ENCODE assay signal across 1 cellular context in the genomic region with DNA sequence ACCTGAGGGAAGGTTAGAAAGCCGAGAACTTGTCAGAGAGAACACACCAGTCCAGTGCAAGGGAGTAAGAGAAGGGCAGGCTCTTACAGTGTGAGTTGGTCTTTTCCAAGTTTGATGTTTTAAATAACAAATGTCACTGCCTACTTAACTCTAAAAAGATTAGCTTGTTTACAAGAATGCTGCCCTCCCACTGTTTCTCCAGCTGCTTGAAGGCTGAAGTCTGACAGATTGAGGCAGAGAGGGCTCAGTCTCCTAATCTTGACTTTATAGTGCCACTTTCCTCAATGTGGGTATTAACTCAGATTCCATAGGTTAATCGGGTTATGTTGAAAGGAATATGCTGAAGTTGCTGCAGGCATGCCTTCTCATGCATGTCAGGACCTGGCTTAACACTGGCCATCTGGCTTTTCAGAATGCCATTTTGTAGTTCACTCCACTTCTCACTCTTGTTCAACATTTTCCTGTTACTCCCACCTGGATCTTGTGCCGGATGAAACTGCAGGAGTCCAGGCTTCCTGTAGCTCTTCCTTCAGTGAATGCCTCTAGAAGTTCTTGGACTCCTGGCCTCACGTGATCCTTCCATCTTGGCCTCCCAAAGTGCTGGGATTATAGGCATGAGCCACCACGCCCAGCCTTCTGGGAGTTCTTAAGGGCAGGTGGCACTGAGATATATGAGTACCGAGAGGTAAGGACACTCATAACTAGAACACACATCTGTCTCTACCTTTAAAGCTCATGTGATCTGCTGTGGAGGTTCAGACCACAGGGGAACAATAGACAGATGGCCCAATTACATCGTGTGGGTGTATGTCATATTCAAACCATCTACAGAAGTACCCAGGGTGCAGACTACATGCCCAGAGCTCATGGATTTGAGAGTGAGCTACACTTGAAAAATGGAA.
TF ChIP-seq lines count a peak whose summit lies in the region.

No MANE protein-coding gene starts in this region.

TF ChIP-seq in GM12878, 131 proteins besides CTCF, POLR2A, EP300 and RAD21 (continued from another document and continues in another):
- TF ChIP-seq, protein P1, sequence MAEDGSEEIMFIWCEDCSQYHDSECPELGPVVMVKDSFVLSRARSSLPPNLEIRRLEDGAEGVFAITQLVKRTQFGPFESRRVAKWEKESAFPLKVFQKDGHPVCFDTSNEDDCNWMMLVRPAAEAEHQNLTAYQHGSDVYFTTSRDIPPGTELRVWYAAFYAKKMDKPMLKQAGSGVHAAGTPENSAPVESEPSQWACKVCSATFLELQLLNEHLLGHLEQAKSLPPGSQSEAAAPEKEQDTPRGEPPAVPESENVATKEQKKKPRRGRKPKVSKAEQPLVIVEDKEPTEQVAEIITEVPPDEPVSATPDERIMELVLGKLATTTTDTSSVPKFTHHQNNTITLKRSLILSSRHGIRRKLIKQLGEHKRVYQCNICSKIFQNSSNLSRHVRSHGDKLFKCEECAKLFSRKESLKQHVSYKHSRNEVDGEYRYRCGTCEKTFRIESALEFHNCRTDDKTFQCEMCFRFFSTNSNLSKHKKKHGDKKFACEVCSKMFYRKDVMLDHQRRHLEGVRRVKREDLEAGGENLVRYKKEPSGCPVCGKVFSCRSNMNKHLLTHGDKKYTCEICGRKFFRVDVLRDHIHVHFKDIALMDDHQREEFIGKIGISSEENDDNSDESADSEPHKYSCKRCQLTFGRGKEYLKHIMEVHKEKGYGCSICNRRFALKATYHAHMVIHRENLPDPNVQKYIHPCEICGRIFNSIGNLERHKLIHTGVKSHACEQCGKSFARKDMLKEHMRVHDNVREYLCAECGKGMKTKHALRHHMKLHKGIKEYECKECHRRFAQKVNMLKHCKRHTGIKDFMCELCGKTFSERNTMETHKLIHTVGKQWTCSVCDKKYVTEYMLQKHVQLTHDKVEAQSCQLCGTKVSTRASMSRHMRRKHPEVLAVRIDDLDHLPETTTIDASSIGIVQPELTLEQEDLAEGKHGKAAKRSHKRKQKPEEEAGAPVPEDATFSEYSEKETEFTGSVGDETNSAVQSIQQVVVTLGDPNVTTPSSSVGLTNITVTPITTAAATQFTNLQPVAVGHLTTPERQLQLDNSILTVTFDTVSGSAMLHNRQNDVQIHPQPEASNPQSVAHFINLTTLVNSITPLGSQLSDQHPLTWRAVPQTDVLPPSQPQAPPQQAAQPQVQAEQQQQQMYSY (CRISPR knock-in tag; IDR thresholded peaks at IDR 0.05), result peak; percentile 67
- TF ChIP-seq WRNIP1 (IDR thresholded peaks at IDR 0.05; ENCODE audit: borderline replicate concordance, low read depth, low read length), result no peak
- TF ChIP-seq ZNF622 (IDR thresholded peaks at IDR 0.05), result no peak
- TF ChIP-seq RUNX3 (IDR thresholded peaks at IDR 0.05; ENCODE audit: low read length), result peak; percentile 97
- no peak for TF ChIP-seq SMC3 (IDR thresholded peaks at IDR 0.05; ENCODE audit: borderline replicate concordance, low read length)
- TF ChIP-seq, protein P2, sequence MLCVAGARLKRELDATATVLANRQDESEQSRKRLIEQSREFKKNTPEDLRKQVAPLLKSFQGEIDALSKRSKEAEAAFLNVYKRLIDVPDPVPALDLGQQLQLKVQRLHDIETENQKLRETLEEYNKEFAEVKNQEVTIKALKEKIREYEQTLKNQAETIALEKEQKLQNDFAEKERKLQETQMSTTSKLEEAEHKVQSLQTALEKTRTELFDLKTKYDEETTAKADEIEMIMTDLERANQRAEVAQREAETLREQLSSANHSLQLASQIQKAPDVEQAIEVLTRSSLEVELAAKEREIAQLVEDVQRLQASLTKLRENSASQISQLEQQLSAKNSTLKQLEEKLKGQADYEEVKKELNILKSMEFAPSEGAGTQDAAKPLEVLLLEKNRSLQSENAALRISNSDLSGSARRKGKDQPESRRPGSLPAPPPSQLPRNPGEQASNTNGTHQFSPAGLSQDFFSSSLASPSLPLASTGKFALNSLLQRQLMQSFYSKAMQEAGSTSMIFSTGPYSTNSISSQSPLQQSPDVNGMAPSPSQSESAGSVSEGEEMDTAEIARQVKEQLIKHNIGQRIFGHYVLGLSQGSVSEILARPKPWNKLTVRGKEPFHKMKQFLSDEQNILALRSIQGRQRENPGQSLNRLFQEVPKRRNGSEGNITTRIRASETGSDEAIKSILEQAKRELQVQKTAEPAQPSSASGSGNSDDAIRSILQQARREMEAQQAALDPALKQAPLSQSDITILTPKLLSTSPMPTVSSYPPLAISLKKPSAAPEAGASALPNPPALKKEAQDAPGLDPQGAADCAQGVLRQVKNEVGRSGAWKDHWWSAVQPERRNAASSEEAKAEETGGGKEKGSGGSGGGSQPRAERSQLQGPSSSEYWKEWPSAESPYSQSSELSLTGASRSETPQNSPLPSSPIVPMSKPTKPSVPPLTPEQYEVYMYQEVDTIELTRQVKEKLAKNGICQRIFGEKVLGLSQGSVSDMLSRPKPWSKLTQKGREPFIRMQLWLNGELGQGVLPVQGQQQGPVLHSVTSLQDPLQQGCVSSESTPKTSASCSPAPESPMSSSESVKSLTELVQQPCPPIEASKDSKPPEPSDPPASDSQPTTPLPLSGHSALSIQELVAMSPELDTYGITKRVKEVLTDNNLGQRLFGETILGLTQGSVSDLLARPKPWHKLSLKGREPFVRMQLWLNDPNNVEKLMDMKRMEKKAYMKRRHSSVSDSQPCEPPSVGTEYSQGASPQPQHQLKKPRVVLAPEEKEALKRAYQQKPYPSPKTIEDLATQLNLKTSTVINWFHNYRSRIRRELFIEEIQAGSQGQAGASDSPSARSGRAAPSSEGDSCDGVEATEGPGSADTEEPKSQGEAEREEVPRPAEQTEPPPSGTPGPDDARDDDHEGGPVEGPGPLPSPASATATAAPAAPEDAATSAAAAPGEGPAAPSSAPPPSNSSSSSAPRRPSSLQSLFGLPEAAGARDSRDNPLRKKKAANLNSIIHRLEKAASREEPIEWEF (IDR thresholded peaks at IDR 0.05; ENCODE audit: insufficient replicate concordance, low read depth, low read length), result no peak
- peak; percentile 60 for TF ChIP-seq POLR2AphosphoS5 (IDR thresholded peaks at IDR 0.05; ENCODE audit: low read length)
- TF ChIP-seq GATAD2B (conservative IDR thresholded peaks at IDR 0.05; ENCODE audit: low read depth), result peak; percentile 90
- peak; percentile 96 for TF ChIP-seq SKIL (IDR thresholded peaks at IDR 0.05; ENCODE audit: low read depth, poor library complexity, severe bottlenecking)
- peak; percentile 60 for TF ChIP-seq USF2 (IDR thresholded peaks at IDR 0.05; ENCODE audit: borderline replicate concordance, low read depth, low read length)
- no peak for TF ChIP-seq SUPT20H (IDR thresholded peaks at IDR 0.05; ENCODE audit: borderline replicate concordance, control insufficient read depth, low read depth, low read length)
- TF ChIP-seq BCLAF1 (IDR thresholded peaks at IDR 0.05), result no peak
- peak; percentile 97 to 98 for TF ChIP-seq BHLHE40 (IDR thresholded peaks at IDR 0.05; ENCODE audit: borderline replicate concordance in 1 of 2, low read depth in 2 of 2, low read length in 1 of 2)
- TF ChIP-seq ATF2 (IDR thresholded peaks at IDR 0.05; ENCODE audit: low read length), result peak; percentile 96
- no peak for TF ChIP-seq STAT3 (IDR thresholded peaks at IDR 0.05; ENCODE audit: low read depth, low read length)
- no peak for TF ChIP-seq SUZ12 (IDR thresholded peaks at IDR 0.05; ENCODE audit: unreplicated experiment)
- TF ChIP-seq POU2F2 (IDR thresholded peaks at IDR 0.05; ENCODE audit: borderline replicate concordance, low read depth, low read length), result peak; percentile 80; the same call in 2 of the 3 replicates
- TF ChIP-seq, protein P3, sequence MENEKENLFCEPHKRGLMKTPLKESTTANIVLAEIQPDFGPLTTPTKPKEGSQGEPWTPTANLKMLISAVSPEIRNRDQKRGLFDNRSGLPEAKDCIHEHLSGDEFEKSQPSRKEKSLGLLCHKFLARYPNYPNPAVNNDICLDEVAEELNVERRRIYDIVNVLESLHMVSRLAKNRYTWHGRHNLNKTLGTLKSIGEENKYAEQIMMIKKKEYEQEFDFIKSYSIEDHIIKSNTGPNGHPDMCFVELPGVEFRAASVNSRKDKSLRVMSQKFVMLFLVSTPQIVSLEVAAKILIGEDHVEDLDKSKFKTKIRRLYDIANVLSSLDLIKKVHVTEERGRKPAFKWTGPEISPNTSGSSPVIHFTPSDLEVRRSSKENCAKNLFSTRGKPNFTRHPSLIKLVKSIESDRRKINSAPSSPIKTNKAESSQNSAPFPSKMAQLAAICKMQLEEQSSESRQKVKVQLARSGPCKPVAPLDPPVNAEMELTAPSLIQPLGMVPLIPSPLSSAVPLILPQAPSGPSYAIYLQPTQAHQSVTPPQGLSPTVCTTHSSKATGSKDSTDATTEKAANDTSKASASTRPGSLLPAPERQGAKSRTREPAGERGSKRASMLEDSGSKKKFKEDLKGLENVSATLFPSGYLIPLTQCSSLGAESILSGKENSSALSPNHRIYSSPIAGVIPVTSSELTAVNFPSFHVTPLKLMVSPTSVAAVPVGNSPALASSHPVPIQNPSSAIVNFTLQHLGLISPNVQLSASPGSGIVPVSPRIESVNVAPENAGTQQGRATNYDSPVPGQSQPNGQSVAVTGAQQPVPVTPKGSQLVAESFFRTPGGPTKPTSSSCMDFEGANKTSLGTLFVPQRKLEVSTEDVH (IDR thresholded peaks at IDR 0.05; ENCODE audit: low read depth, partially characterized antibody), result peak; percentile 50
- peak in 1 of 2 experiments; percentile 78; a peak in 2 of 4 replicates for TF ChIP-seq SRF (IDR thresholded peaks at IDR 0.05; ENCODE audit: low read depth in 2 of 2, low read length in 2 of 2)
- TF ChIP-seq ZNF384 (IDR thresholded peaks at IDR 0.05; ENCODE audit: borderline replicate concordance, low read depth, low read length), result no peak
- TF ChIP-seq, protein P4, sequence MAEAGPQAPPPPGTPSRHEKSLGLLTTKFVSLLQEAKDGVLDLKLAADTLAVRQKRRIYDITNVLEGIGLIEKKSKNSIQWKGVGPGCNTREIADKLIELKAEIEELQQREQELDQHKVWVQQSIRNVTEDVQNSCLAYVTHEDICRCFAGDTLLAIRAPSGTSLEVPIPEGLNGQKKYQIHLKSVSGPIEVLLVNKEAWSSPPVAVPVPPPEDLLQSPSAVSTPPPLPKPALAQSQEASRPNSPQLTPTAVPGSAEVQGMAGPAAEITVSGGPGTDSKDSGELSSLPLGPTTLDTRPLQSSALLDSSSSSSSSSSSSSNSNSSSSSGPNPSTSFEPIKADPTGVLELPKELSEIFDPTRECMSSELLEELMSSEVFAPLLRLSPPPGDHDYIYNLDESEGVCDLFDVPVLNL (IDR thresholded peaks at IDR 0.05; ENCODE audit: low read depth, low read length), result no peak
